Comparison of ENCODE assay signal across 19 cellular contexts in the genomic region with DNA sequence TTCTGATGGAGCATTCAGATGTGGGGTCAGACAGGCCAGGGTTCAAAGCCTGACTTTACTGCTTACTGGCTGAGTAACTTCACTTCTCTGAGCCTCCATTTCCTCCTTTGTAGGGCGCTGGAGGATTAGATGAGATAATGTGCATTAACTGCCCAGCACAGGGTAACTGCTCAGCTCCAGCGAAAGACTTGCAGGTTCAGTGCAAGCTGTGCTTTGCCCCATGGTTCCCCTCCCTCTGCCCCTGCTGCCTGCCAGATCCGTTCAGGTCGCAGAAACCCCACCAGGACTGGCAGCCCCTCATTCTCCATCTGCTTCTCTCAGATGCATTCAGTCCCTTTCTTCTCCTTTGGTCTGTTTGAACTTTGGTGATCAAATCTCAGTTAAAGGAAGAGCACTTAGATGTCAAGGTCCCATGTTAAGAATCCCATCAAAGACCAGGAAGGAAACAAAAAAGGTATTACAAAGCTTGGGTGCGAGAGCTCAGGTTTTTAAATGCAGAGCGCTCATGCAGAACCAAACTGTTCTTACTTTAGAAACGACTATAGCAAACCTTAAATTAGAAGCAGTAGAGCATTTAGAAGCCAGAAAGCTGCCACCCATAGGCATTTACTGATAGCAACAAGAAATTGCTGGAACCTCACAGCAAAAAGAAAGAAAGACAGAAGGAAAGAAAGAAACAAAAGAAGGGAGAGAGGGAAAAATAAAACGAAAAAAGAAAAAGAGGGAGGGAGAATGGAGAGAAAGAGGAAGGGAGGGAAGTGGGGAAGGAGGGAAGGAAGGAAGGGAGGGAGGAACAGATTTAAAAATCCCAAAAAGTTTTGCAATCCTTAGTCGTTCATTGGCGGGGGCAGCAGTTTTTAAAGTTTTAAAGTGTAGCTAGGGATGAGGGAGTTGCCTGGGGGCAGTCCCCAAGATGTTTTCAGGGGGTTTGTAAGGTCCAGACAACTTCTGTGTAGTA. TPM values are rescaled to one million over a fixed set of nuclear protein-coding genes. Genes with fewer than 3 reads are reported as not detected.
A peak's percentile ranks its signal among the peaks of the same experiment; 100 is the strongest.
DNase-seq lines count a peak whose midpoint lies in the region; ATAC-seq and TF ChIP-seq lines count a peak whose summit lies in the region.
"Had no signal": no experiment of that assay in that cellular context is flagged by ENCODE, and none has a peak within 500 bp of the region (broad histone marks: within the 10 kb centered on the region; RNA-seq: fewer than 3 reads in every experiment).

No MANE protein-coding gene starts in this region.

- H3K36me3 Mint-ChIP-seq in T-cell = no peaks in the 10 kb centered on the region
- H3K36me3 Mint-ChIP-seq in nephron (ENCODE audit: low read depth) = no peaks in the 10 kb centered on the region

- peak overlapping the region; percentile 74 to 77 for H3K27ac Mint-ChIP-seq in T-cell
- H3K27ac Mint-ChIP-seq in nephron = peak overlapping the region in 2 of 3 experiments; percentile 1 to 4
- H3K27ac Mint-ChIP-seq: activated B cell treated with CpG ODN at 0.5 μM for 24 hours, HFFc6, T-helper 17 cell had no signal

- POLR2A ChIA-PET in T-cell (lab: Charles Lee) = interaction anchor here (0.6 to 0.8 kb wide), 2 partner anchors 232 to 431 kb away, joined by 3 read pairs; a partner anchor contains a TSS

- CTCF ChIA-PET in T-cell (lab: Charles Lee) = interaction anchor here in 1 of 2 donors (0.7 to 1.1 kb wide), 2 partner anchors 28 to 57 kb away, joined by 3 read pairs; no protein-coding TSS in a partner anchor

- ATAC-seq in GM18868 (IDR thresholded peaks at IDR 0.05; ENCODE audit: unreplicated experiment) = peak; percentile 58
- peak; percentile 14 to 61 (median 18) for ATAC-seq in T-cell (replicated peaks in 1 of 4)
- no peak for ATAC-seq in HG02610 (IDR thresholded peaks at IDR 0.05; ENCODE audit: unreplicated experiment)
- ATAC-seq in GM19452 (IDR thresholded peaks at IDR 0.05; ENCODE audit: unreplicated experiment) = no peak
- ATAC-seq: left lobe of liver, T-helper 17 cell had no signal

- H3K27me3 Mint-ChIP-seq in T-cell (peaks cover 0 to 3% of the 10 kb centered on the region in 2 donors), nephron (ENCODE audit: low read depth) (peaks cover 4% of the 10 kb centered on the region)

- H3K4me1 Mint-ChIP-seq in T-cell (peaks cover 46 to 52% (median 49%) of the 10 kb centered on the region in 3 donors), nephron (peaks cover 15% of the 10 kb centered on the region)

- DNase-seq in NCI-H82 (lab: John Stamatoyannopoulos, UW) (peak; percentile 10), NCI-H82 treated with DMSO at 0.1 percent for 48 hours (lab: John Stamatoyannopoulos, UW; ENCODE audit: unreplicated experiment) (no peak), T-cell (peak in 2 of 34 experiments; percentile 8 to 18), NCI-H446 treated with DMSO at 0.1 percent for 48 hours (lab: John Stamatoyannopoulos, UW) (no peak)
- DNase-seq: 8988T; activated B cell treated with CpG ODN at 0.5 μM for 24 hours; activated effector memory CD4-positive, alpha-beta T cell treated with anti-CD3 and anti-CD28 coated beads, Interleukin-2, amount 50 U/mL, for 16 hours; HFFc6; NCI-H187; NCI-H510A; posterior cingulate gyrus; SIG-M5; spleen; T-helper 17 cell had no signal

- no peak for TF ChIP-seq CTCF in nephron (IDR thresholded peaks at IDR 0.05; ENCODE audit: unreplicated experiment in 3 of 3)

- H3K9me3 Mint-ChIP-seq in T-cell (no peaks in the 10 kb centered on the region), nephron (no peaks in the 10 kb centered on the region)
- H3K9me3 Mint-ChIP-seq: activated B cell treated with CpG ODN at 0.5 μM for 24 hours, HFFc6 had no signal

- H3K4me3 Mint-ChIP-seq in T-cell (peak overlapping the region in 2 of 3 donors; percentile 4 to 68), nephron (no peak overlapping the region)
- H3K4me3 Mint-ChIP-seq: activated B cell treated with CpG ODN at 0.5 μM for 24 hours, HFFc6, T-helper 17 cell had no signal

RNA-seq across cellular contexts. Expression of a gene that starts 23.5 kb away (rescaled TPM):
- total RNA-seq in T-cell = under 1 TPM; 0.20 to 0.99 (median 0.50) TPM
- total RNA-seq: activated B cell treated with CpG ODN at 0.5 μM for 24 hours had no signal

RNA-seq across cellular contexts. Expression of a gene that starts 50.1 kb away (rescaled TPM):
- 10 to 100 TPM; 14.2 to 38.7 (median 31.5) TPM for total RNA-seq in T-cell

Comparison
In these comparisons a context has a peak if more than half of its experiments do, and no peak if none do; other contexts are left out.
1. ATAC-seq: peak in GM18868 (single experiment) and T-cell (4 of 4); none in HG02610 (single experiment) and GM19452 (single experiment).
2. H3K4me3 Mint-ChIP-seq: peak in T-cell (2 of 3); none in nephron (0 of 3).